ENCODE assay signal across 11 cellular contexts in the genomic region with DNA sequence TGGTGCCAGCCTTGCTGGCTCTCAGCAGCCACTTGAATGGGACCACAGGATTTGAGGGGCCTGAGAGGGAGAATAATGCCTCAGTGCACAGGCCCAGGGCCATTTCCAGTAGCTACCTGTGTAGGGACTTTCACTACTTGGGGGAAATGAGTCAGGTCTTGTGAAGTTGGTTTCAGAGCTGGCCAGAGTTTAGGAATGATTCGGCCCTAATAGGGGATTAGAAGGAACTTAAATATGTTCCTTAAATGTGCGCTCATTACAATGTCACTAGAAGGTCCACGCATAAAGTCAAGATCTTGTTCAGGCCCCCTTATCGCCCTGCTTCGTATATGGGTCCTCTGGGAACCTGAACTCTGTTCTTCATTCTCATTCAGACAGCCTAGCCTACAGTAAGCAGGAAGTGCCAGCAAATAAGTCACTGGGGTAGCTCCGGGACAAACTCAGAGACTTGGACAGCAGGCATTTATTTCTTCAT.
DNase-seq lines count a peak whose midpoint lies in the region; ATAC-seq lines count a peak whose summit lies in the region.
"Had no signal": no experiment of that assay in that cellular context is flagged by ENCODE, and none has a peak within 500 bp of the region (broad histone marks: within the 10 kb centered on the region; RNA-seq: fewer than 3 reads in every experiment).

No MANE protein-coding gene starts in this region.

- peak overlapping the region; percentile 44 to 83 (median 77); a peak in 21 of 22 replicates for H3K9ac ChIP-seq in BLaER1 treated with 17β-estradiol and CSF1 and Interleukin-3, amounts not matched to agents 10 nM and 100 nM

- peak overlapping the region; percentile 84 to 100 (median 94) for H3K4me2 ChIP-seq in BLaER1 treated with 17β-estradiol and CSF1 and Interleukin-3, amounts not matched to agents 10 nM and 100 nM

- H3K27me3 ChIP-seq in BLaER1 treated with 17β-estradiol and CSF1 and Interleukin-3, amounts not matched to agents 10 nM and 100 nM = no peaks in the 10 kb centered on the region
- H3K27me3 ChIP-seq in effector memory CD4-positive, alpha-beta T cell (replicated peaks; ENCODE audit: control insufficient read depth, insufficient read depth, low read length, poor library complexity, severe bottlenecking) = no peaks in the 10 kb centered on the region
- H3K27me3 ChIP-seq: body of pancreas had no signal

- peaks cover 0 to 3% (median 0%) of the 10 kb centered on the region in 11 experiments; a peak in 1 of 22 replicates for H3K9me3 ChIP-seq in BLaER1 treated with 17β-estradiol and CSF1 and Interleukin-3, amounts not matched to agents 10 nM and 100 nM (replicated peaks in 1 of 11)
- H3K9me3 ChIP-seq in effector memory CD4-positive, alpha-beta T cell (ENCODE audit: control insufficient read depth, low read length) = no peaks in the 10 kb centered on the region
- H3K9me3 ChIP-seq: body of pancreas had no signal

- DNase-seq in effector memory CD4-positive, alpha-beta T cell = no peak
- DNase-seq in cortex of kidney (lab: John Stamatoyannopoulos, UW) = no peak
- DNase-seq in stimulated activated CD4-positive, alpha-beta T cell treated with anti-CD3 and anti-CD28 coated beads, Interleukin-4, amount 100 ng/mL, for 24 hours = no peak
- DNase-seq in glomerular visceral epithelial cell (ENCODE audit: extremely low spot score) = no peak
- DNase-seq: body of pancreas, DMS53 had no signal

- H3K4me1 ChIP-seq in BLaER1 treated with 17β-estradiol and CSF1 and Interleukin-3, amounts not matched to agents 10 nM and 100 nM = peaks cover 79 to 95% (median 88%) of the 10 kb centered on the region in 10 experiments
- H3K4me1 ChIP-seq in effector memory CD4-positive, alpha-beta T cell (ENCODE audit: control insufficient read depth, insufficient read depth, low read length, poor library complexity, severe bottlenecking) = peaks cover 17% of the 10 kb centered on the region

- peak; percentile 52 for ATAC-seq in GM19035 (IDR thresholded peaks at IDR 0.05; ENCODE audit: unreplicated experiment)
- ATAC-seq in HG03342 (IDR thresholded peaks at IDR 0.05; ENCODE audit: unreplicated experiment) = peak; percentile 56
- ATAC-seq in HG02623 (IDR thresholded peaks at IDR 0.05; ENCODE audit: unreplicated experiment) = no peak
- ATAC-seq: body of pancreas had no signal

- H3K27ac ChIP-seq in BLaER1 treated with 17β-estradiol and CSF1 and Interleukin-3, amounts not matched to agents 10 nM and 100 nM = peak overlapping the region; percentile 54 to 97 (median 94); a peak in 21 of 22 replicates
- H3K27ac ChIP-seq in effector memory CD4-positive, alpha-beta T cell (ENCODE audit: insufficient read depth, low read length, poor library complexity, severe bottlenecking) = peak overlapping the region; percentile 31
- H3K27ac ChIP-seq: SK-N-MC had no signal

- no peaks in the 10 kb centered on the region; a peak in 1 of 22 replicates for H4K20me1 ChIP-seq in BLaER1 treated with 17β-estradiol and CSF1 and Interleukin-3, amounts not matched to agents 10 nM and 100 nM

- no peaks in the 10 kb centered on the region for H3K36me3 ChIP-seq in BLaER1 treated with 17β-estradiol and CSF1 and Interleukin-3, amounts not matched to agents 10 nM and 100 nM
- no peaks in the 10 kb centered on the region for H3K36me3 ChIP-seq in effector memory CD4-positive, alpha-beta T cell (ENCODE audit: control insufficient read depth, insufficient read depth, low read length)

- H3K4me3 ChIP-seq in BLaER1 treated with 17β-estradiol and CSF1 and Interleukin-3, amounts not matched to agents 10 nM and 100 nM = peak overlapping the region in 9 of 10 experiments; percentile 8 to 60 (median 40); a peak in 14 of 20 replicates
- H3K4me3 ChIP-seq in effector memory CD4-positive, alpha-beta T cell (ENCODE audit: insufficient read depth, low read depth, low read length, poor library complexity, severe bottlenecking) = no peak overlapping the region
- H3K4me3 ChIP-seq: body of pancreas, SK-N-MC had no signal
